ENCODE assay signal across 23 cellular contexts in genomic region chr16:22035094-22035675, GRCh38. TPM values are rescaled to one million over a fixed set of nuclear protein-coding genes. Genes with fewer than 3 reads are reported as not detected.
DNase-seq lines count a peak whose midpoint lies in the region; ATAC-seq and TF ChIP-seq lines count a peak whose summit lies in the region.
"Had no signal": no experiment of that assay in that cellular context is flagged by ENCODE, and none has a peak within 500 bp of the region (broad histone marks: within the 10 kb centered on the region; RNA-seq: fewer than 3 reads in every experiment).

No MANE protein-coding gene starts in this region.

- no peak overlapping the region for H3K4me3 ChIP-seq in cardiac muscle cell
- H3K4me3 ChIP-seq in heart right ventricle, result no peak overlapping the region
- no peak overlapping the region for H3K4me3 ChIP-seq in thymus (ENCODE audit: low read length)
- H3K4me3 ChIP-seq in SJCRH30, result no peak overlapping the region
- H3K4me3 ChIP-seq: colonic mucosa had no signal

- H3K4me1 Mint-ChIP-seq in WTC11, result peaks cover 16% of the 10 kb centered on the region

- H3K36me3 Mint-ChIP-seq in WTC11, result peaks cover 4% of the 10 kb centered on the region; the same call in 1 of the 2 replicates

- TF ChIP-seq CTCF in cardiac muscle cell (IDR thresholded peaks at IDR 0.05; ENCODE audit: low read depth, low read length), result no peak
- no peak for TF ChIP-seq CTCF in heart right ventricle (IDR thresholded peaks at IDR 0.05)
- no peak for TF ChIP-seq CTCF in GM20000 (IDR thresholded peaks at IDR 0.05; ENCODE audit: extremely low read depth, missing control alignments)
- TF ChIP-seq CTCF in WTC11 (IDR thresholded peaks at IDR 0.05), result no peak

- H3K9me3 Mint-ChIP-seq in WTC11, result peaks cover 8% of the 10 kb centered on the region

- DNase-seq in cardiac muscle cell (ENCODE audit: low read depth in 1 of 2, low spot score in 1 of 2), result peak; percentile 20 to 38
- DNase-seq in heart right ventricle, result no peak
- DNase-seq in GM20000 (ENCODE audit: low spot score), result peak; percentile 54
- DNase-seq in WTC11 (ENCODE audit: low spot score), result no peak
- DNase-seq in epidermal melanocyte (ENCODE audit: insufficient read length, low spot score), result no peak
- no peak for DNase-seq in NCI-H82 (lab: John Stamatoyannopoulos, UW)
- DNase-seq in SJCRH30, result no peak
- DNase-seq: activated CD4-positive, alpha-beta T cell treated with anti-CD3 and anti-CD28 coated beads for 4 hours; aorta; BE2C; colonic mucosa; DMS53; glutamatergic neuron; NCI-H1930; NCI-H526 had no signal

- no peak overlapping the region for H3K4me3 Mint-ChIP-seq in WTC11

- intact Hi-C loops in heart right ventricle (cut with DNase I), result no loop called here

- H3K27me3 Mint-ChIP-seq in WTC11 (ENCODE audit: low read depth), result no peaks in the 10 kb centered on the region

- ATAC-seq in heart right ventricle (no peak), WTC11 (peak; percentile 47)

- H3K36me3 ChIP-seq in cardiac muscle cell (no peaks in the 10 kb centered on the region), heart right ventricle (peaks cover 0 to 39% (median 0%) of the 10 kb centered on the region in 9 donors), thymus (ENCODE audit: control insufficient read depth, insufficient read depth) (peaks cover 9% of the 10 kb centered on the region), SJCRH30 (peaks cover 4% of the 10 kb centered on the region)
- H3K36me3 ChIP-seq: colonic mucosa had no signal

- H3K27ac Mint-ChIP-seq in WTC11, result peak overlapping the region; percentile 76; the same call in 1 of the 2 replicates
- H3K27ac Mint-ChIP-seq: activated T-helper 2 cell treated with anti-CD3 and anti-CD28 coated beads, Interferon-gamma antibody, Interleukin-2, Interleukin-4, amounts not matched to agents 10 μg/mL and 5 μg/mL and 100 μg/mL, durations not matched to agents 14 hours and 24 hours and 36 hours had no signal

- CTCF ChIA-PET in WTC11 (lab: Charles Lee), result interaction anchor here (0.7 to 2.4 kb wide), 5 partner anchors 21 to 154 kb away, joined by 3 to 5 read pairs (median 4); partner anchors contain the start of gene MOSMO

- POLR2A ChIA-PET in WTC11 (lab: Charles Lee), result no interaction called here

- 80 to 81% methylated on average over 5 of the region's 5 CpGs for WGBS in heart right ventricle, 2 donors
- WGBS in thymus, result 82% methylated on average over 5 of the region's 5 CpGs

- H3K27ac ChIP-seq in cardiac muscle cell (peak overlapping the region; percentile 75), heart right ventricle (no peak overlapping the region), thymus (ENCODE audit: low read depth) (peak overlapping the region; percentile 77), SJCRH30 (no peak overlapping the region)
- H3K27ac ChIP-seq: colonic mucosa had no signal

- H3K27me3 ChIP-seq in cardiac muscle cell (no peaks in the 10 kb centered on the region), heart right ventricle (no peaks in the 10 kb centered on the region), thymus (ENCODE audit: control insufficient read depth, insufficient read depth) (no peaks in the 10 kb centered on the region), SJCRH30 (no peaks in the 10 kb centered on the region)
- H3K27me3 ChIP-seq: BE2C, colonic mucosa had no signal

- H3K4me1 ChIP-seq in cardiac muscle cell (ENCODE audit: low read depth) (peaks cover 24% of the 10 kb centered on the region), heart right ventricle (peaks cover 0 to 11% (median under 1%) of the 10 kb centered on the region in 9 donors), thymus (ENCODE audit: control insufficient read depth, insufficient read depth, low read length) (no peaks in the 10 kb centered on the region), SJCRH30 (no peaks in the 10 kb centered on the region)
- H3K4me1 ChIP-seq: BE2C, colonic mucosa had no signal

- no peaks in the 10 kb centered on the region for H3K9me3 ChIP-seq in cardiac muscle cell (ENCODE audit: low read depth)
- H3K9me3 ChIP-seq in heart right ventricle, result peaks cover 0 to 8% (median 0%) of the 10 kb centered on the region in 11 donors
- H3K9me3 ChIP-seq in thymus (ENCODE audit: control insufficient read depth), result no peaks in the 10 kb centered on the region
- H3K9me3 ChIP-seq in SJCRH30 (replicated peaks), result no peaks in the 10 kb centered on the region
- H3K9me3 ChIP-seq: BE2C, colonic mucosa had no signal

TF ChIP-seq in WTC11, 78 proteins besides CTCF, POLR2A, EP300 and RAD21:
- no peak for TF ChIP-seq ZNF671 (CRISPR knock-in tag; IDR thresholded peaks at IDR 0.05)
- TF ChIP-seq NR3C1 (CRISPR knock-in tag; conservative IDR thresholded peaks at IDR 0.05; ENCODE audit: low read depth), result no peak
- no peak for TF ChIP-seq ZNF219 (CRISPR knock-in tag; IDR thresholded peaks at IDR 0.05; ENCODE audit: borderline replicate concordance)

RNA-seq across cellular contexts. Expression of gene MOSMO, which starts 27.3 kb away (rescaled TPM):
- total RNA-seq in cardiac muscle cell (14.5 and 14.7 TPM in 2 replicates), heart right ventricle (10 to 100 TPM in 8 of 10 donors, 1 to 10 TPM in 2; 9.8 to 13.0 (median 11.3) TPM), WTC11 (2021) (10.7 to 11.6 TPM (median 10.7 TPM) in 3 replicates)
- polyA plus RNA-seq in cardiac muscle cell (6.3 and 7.0 TPM in 2 replicates), heart right ventricle (10 to 100 TPM in 1 of 2 donors, 1 to 10 TPM in 1; 7.5 to 12.6 TPM), thymus (15.1 TPM)
- 12.1 and 12.5 TPM in 2 replicates for total RNA-seq in SJCRH30 (2014; rRNA removed; shearing (Covaris generic))

RNA-seq across cellular contexts. Expression of gene PDZD9, which starts 34.3 kb away (rescaled TPM):
- total RNA-seq in cardiac muscle cell, result not detected in 2 replicates
- polyA plus RNA-seq in cardiac muscle cell, result 0.26 TPM in 1 of 2 replicates, not detected in the other
- not detected for total RNA-seq in heart right ventricle
- polyA plus RNA-seq in heart right ventricle, result not detected
- not detected in 3 replicates for total RNA-seq in WTC11 (2021)
- not detected for polyA plus RNA-seq in thymus
- not detected in 2 replicates for total RNA-seq in SJCRH30 (2014; rRNA removed; shearing (Covaris generic))
- total RNA-seq: activated T-helper 2 cell treated with anti-CD3 and anti-CD28 coated beads, Interferon-gamma antibody, Interleukin-2, Interleukin-4, amounts not matched to agents 10 μg/mL and 5 μg/mL and 100 μg/mL, durations not matched to agents 14 hours and 24 hours and 36 hours; aorta; colonic mucosa; epithelial cell of proximal tubule; HT1080; osteoblast; skeletal muscle tissue; T-helper 1 cell treated with Interleukin-12 subunit alpha and Interleukin-12 subunit beta and Interleukin-4 antibody, amounts not matched to agents 30 ng/mL and 1 ng/mL, for 36 hours had no signal
- polyA plus RNA-seq: aorta, keratinocyte had no signal

RNA-seq across cellular contexts. Expression of gene VWA3A, which starts 57.2 kb away (rescaled TPM):
- total RNA-seq in cardiac muscle cell (0.24 TPM in 1 of 2 replicates, not detected in the other), heart right ventricle (1 to 10 TPM in 1 of 10 donors, under 1 TPM in 8, not detected in 1; 0.25 to 1.1 (median 0.31) TPM), WTC11 (2021) (0.11 TPM in 1 of 3 replicates, not detected in the others)
- polyA plus RNA-seq in cardiac muscle cell (0.10 and 0.16 TPM in 2 replicates), heart right ventricle (under 1 TPM; 0.01 to 0.22 TPM), thymus (0.18 TPM)
- not detected in 2 replicates for total RNA-seq in SJCRH30 (2014; rRNA removed; shearing (Covaris generic))
- total RNA-seq: colonic mucosa, HT1080 had no signal

Comparison
In these comparisons a context has a peak if more than half of its experiments do, and no peak if none do; other contexts are left out.
1. DNase-seq: peak in cardiac muscle cell (2 of 2) and GM20000 (single experiment); none in heart right ventricle (0 of 2), WTC11 (single experiment), epidermal melanocyte (single experiment), NCI-H82 (single experiment) and SJCRH30 (0 of 2).
2. H3K27ac ChIP-seq: peak in cardiac muscle cell (single experiment) and thymus (single experiment); none in heart right ventricle (0 of 10) and SJCRH30 (single experiment).